ENCODE assay signal across 1 cellular context in the genomic region with DNA sequence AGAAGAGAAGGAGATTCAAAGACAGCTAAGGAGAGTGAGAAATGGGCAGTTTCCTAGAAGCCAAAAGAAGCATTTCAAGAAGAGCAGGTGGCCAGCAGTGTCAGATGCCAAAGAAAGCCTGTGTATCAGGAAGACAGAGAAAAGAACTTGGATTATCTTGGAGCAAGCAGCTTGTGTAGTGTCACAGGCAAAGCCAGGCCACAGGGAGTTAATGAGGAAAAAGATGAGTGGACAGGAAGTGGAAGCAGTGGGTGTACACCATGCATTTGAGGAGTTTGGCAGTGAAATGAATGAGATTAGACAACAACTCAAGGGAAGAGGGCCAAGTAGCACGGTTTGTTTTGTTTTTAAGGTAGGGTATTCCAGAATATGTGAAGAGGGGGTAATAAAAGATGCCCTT.
TF ChIP-seq lines count a peak whose summit lies in the region.

No MANE protein-coding gene starts in this region.

TF ChIP-seq in K562, 482 proteins besides CTCF, POLR2A, EP300 and RAD21 (continued from another document):
- TF ChIP-seq, protein P1, sequence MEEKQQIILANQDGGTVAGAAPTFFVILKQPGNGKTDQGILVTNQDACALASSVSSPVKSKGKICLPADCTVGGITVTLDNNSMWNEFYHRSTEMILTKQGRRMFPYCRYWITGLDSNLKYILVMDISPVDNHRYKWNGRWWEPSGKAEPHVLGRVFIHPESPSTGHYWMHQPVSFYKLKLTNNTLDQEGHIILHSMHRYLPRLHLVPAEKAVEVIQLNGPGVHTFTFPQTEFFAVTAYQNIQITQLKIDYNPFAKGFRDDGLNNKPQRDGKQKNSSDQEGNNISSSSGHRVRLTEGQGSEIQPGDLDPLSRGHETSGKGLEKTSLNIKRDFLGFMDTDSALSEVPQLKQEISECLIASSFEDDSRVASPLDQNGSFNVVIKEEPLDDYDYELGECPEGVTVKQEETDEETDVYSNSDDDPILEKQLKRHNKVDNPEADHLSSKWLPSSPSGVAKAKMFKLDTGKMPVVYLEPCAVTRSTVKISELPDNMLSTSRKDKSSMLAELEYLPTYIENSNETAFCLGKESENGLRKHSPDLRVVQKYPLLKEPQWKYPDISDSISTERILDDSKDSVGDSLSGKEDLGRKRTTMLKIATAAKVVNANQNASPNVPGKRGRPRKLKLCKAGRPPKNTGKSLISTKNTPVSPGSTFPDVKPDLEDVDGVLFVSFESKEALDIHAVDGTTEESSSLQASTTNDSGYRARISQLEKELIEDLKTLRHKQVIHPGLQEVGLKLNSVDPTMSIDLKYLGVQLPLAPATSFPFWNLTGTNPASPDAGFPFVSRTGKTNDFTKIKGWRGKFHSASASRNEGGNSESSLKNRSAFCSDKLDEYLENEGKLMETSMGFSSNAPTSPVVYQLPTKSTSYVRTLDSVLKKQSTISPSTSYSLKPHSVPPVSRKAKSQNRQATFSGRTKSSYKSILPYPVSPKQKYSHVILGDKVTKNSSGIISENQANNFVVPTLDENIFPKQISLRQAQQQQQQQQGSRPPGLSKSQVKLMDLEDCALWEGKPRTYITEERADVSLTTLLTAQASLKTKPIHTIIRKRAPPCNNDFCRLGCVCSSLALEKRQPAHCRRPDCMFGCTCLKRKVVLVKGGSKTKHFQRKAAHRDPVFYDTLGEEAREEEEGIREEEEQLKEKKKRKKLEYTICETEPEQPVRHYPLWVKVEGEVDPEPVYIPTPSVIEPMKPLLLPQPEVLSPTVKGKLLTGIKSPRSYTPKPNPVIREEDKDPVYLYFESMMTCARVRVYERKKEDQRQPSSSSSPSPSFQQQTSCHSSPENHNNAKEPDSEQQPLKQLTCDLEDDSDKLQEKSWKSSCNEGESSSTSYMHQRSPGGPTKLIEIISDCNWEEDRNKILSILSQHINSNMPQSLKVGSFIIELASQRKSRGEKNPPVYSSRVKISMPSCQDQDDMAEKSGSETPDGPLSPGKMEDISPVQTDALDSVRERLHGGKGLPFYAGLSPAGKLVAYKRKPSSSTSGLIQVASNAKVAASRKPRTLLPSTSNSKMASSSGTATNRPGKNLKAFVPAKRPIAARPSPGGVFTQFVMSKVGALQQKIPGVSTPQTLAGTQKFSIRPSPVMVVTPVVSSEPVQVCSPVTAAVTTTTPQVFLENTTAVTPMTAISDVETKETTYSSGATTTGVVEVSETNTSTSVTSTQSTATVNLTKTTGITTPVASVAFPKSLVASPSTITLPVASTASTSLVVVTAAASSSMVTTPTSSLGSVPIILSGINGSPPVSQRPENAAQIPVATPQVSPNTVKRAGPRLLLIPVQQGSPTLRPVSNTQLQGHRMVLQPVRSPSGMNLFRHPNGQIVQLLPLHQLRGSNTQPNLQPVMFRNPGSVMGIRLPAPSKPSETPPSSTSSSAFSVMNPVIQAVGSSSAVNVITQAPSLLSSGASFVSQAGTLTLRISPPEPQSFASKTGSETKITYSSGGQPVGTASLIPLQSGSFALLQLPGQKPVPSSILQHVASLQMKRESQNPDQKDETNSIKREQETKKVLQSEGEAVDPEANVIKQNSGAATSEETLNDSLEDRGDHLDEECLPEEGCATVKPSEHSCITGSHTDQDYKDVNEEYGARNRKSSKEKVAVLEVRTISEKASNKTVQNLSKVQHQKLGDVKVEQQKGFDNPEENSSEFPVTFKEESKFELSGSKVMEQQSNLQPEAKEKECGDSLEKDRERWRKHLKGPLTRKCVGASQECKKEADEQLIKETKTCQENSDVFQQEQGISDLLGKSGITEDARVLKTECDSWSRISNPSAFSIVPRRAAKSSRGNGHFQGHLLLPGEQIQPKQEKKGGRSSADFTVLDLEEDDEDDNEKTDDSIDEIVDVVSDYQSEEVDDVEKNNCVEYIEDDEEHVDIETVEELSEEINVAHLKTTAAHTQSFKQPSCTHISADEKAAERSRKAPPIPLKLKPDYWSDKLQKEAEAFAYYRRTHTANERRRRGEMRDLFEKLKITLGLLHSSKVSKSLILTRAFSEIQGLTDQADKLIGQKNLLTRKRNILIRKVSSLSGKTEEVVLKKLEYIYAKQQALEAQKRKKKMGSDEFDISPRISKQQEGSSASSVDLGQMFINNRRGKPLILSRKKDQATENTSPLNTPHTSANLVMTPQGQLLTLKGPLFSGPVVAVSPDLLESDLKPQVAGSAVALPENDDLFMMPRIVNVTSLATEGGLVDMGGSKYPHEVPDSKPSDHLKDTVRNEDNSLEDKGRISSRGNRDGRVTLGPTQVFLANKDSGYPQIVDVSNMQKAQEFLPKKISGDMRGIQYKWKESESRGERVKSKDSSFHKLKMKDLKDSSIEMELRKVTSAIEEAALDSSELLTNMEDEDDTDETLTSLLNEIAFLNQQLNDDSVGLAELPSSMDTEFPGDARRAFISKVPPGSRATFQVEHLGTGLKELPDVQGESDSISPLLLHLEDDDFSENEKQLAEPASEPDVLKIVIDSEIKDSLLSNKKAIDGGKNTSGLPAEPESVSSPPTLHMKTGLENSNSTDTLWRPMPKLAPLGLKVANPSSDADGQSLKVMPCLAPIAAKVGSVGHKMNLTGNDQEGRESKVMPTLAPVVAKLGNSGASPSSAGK (IDR thresholded peaks at IDR 0.05), result no peak
- 0 out of 2 replicates have a peak, but pooled peaks have one; percentile 29 for TF ChIP-seq ETV1 (tag; conservative IDR thresholded peaks at IDR 0.05; ENCODE audit: low read depth)
- TF ChIP-seq POLR2B (IDR thresholded peaks at IDR 0.05; ENCODE audit: low read depth, partially characterized antibody), result no peak
- 0 out of 2 replicates have a peak, but pooled peaks have one; percentile 15 for TF ChIP-seq FOSL1 (tag; conservative IDR thresholded peaks at IDR 0.05)
- no peak for TF ChIP-seq ZNF644 (tag; IDR thresholded peaks at IDR 0.05; ENCODE audit: low read depth)
- TF ChIP-seq SMARCB1 (IDR thresholded peaks at IDR 0.05; ENCODE audit: insufficient read length, low read depth), result no peak
- TF ChIP-seq MTA2 (IDR thresholded peaks at IDR 0.05; ENCODE audit: low read depth), result no peak
- TF ChIP-seq ZBED1 (IDR thresholded peaks at IDR 0.05), result no peak
- no peak for TF ChIP-seq CSDE1 (IDR thresholded peaks at IDR 0.05)
- TF ChIP-seq CBFA2T3 (IDR thresholded peaks at IDR 0.05), result peak; percentile 81
- TF ChIP-seq NFIC (IDR thresholded peaks at IDR 0.05), result peak; percentile 40; the same call in 1 of the 2 replicates
TF ChIP-seq in K562: peak in this region for 17.
